In the genomic region with DNA sequence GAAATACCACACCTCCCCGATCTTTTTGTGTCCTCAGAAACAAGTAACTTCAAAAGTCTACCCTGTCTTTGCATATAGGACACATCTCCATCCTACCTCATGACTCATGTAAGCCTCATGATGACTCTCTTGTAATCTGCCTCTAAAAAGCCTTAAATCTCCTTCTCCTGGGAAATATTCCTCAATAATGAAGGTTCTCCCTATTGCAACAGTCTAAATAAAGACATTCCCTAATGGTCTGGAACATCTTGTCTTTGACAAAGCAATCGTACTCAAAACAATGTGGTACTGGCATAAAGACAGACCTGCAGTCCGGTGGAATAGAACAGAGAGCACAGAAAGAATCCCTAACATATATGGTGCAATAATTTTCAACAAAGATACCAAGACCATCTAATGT, we compare ENCODE assay signal across 20 cellular contexts.
DNase-seq lines count a peak whose midpoint lies in the region; ATAC-seq and TF ChIP-seq lines count a peak whose summit lies in the region.
"Had no signal": no experiment of that assay in that cellular context is flagged by ENCODE, and none has a peak within 500 bp of the region (broad histone marks: within the 10 kb centered on the region; RNA-seq: fewer than 3 reads in every experiment).

No MANE protein-coding gene starts in this region.

- DNase-seq in AG09309 (ENCODE audit: low read depth) (peak; percentile 17), HCEC 1CT (peak; percentile 79), astrocyte of the hippocampus (ENCODE audit: low read depth, low spot score) (peak; percentile 7)
- no peak for DNase-seq in activated naive CD4-positive, alpha-beta T cell (lab: John Stamatoyannopoulos, UW)
- DNase-seq: activated CD4-positive, alpha-beta T cell treated with anti-CD3 and anti-CD28 coated beads for 48 hours; activated naive CD4-positive, alpha-beta T cell treated with anti-CD3 and anti-CD28 coated beads, Interleukin-2, amount 10 ng/mL, durations not matched to agents 7 days and 5 days; CD8-positive, alpha-beta memory T cell; dorsolateral prefrontal cortex; erythroblast; hippocampal formation; kidney glomerular epithelial cell; mucosa of descending colon; NCI-H1092; NCI-H69; occipital lobe had no signal

- H3K36me3 ChIP-seq in gastroesophageal sphincter: no peaks in the 10 kb centered on the region

- no peak overlapping the region for H3K27ac ChIP-seq in gastroesophageal sphincter
- H3K27ac ChIP-seq: dorsolateral prefrontal cortex had no signal

- ATAC-seq in gastroesophageal sphincter (peak; percentile 51), HG02840 (IDR thresholded peaks at IDR 0.05; ENCODE audit: low FRiP score, unreplicated experiment) (no peak), GM21717 (IDR thresholded peaks at IDR 0.05; ENCODE audit: unreplicated experiment) (no peak), GM19035 (IDR thresholded peaks at IDR 0.05; ENCODE audit: unreplicated experiment) (no peak)
- ATAC-seq: GM12878, mucosa of descending colon had no signal

- no peak for TF ChIP-seq EP300 in gastroesophageal sphincter (IDR thresholded peaks at IDR 0.05)

- H3K4me3 ChIP-seq in AG09309 (ENCODE audit: control insufficient read depth, low read depth, low read length) (no peak overlapping the region), gastroesophageal sphincter (no peak overlapping the region)
- H3K4me3 ChIP-seq: dorsolateral prefrontal cortex, GM12878, mucosa of descending colon had no signal

- WGBS in gastroesophageal sphincter (ENCODE audit: low coverage in 1 of 2), 2 donors: 45 to 100% methylated on average over 1 to 3 of the region's 3 CpGs

- TF ChIP-seq POLR2A in gastroesophageal sphincter (IDR thresholded peaks at IDR 0.05): no peak

- no peaks in the 10 kb centered on the region for H3K9me3 ChIP-seq in gastroesophageal sphincter
- H3K9me3 ChIP-seq: mucosa of descending colon had no signal

- no peaks in the 10 kb centered on the region for H3K27me3 ChIP-seq in gastroesophageal sphincter

- no peak for TF ChIP-seq CTCF in AG09309 (IDR thresholded peaks at IDR 0.05; ENCODE audit: control insufficient read depth, insufficient read depth, low read depth, low read length, missing control alignments)
- no peak for TF ChIP-seq CTCF in gastroesophageal sphincter (IDR thresholded peaks at IDR 0.05)

- no peaks in the 10 kb centered on the region for H3K4me1 ChIP-seq in gastroesophageal sphincter

Comparison
In these comparisons a context has a peak if more than half of its experiments do, and no peak if none do; other contexts are left out.
1. DNase-seq: peak in AG09309 (single experiment), HCEC 1CT (single experiment) and astrocyte of the hippocampus (single experiment); none in activated naive CD4-positive, alpha-beta T cell (0 of 4).